Comparison of ENCODE assay signal across 2 cellular contexts in genomic region chr2:222249444-222249843, GRCh38.
A peak's percentile ranks its signal among the peaks of the same experiment; 100 is the strongest.
TF ChIP-seq lines count a peak whose summit lies in the region.

No MANE protein-coding gene starts in this region.

TF ChIP-seq in GM23338, 12 proteins besides CTCF, POLR2A, EP300 and RAD21:
- TF ChIP-seq ZNF462 (CRISPR knock-in tag; IDR thresholded peaks at IDR 0.05) (no peak), EZH2 (IDR thresholded peaks at IDR 0.05; ENCODE audit: low read depth, unreplicated experiment) (no peak)

TF ChIP-seq in K562, 482 proteins besides CTCF, POLR2A, EP300 and RAD21:
- TF ChIP-seq, protein P1, sequence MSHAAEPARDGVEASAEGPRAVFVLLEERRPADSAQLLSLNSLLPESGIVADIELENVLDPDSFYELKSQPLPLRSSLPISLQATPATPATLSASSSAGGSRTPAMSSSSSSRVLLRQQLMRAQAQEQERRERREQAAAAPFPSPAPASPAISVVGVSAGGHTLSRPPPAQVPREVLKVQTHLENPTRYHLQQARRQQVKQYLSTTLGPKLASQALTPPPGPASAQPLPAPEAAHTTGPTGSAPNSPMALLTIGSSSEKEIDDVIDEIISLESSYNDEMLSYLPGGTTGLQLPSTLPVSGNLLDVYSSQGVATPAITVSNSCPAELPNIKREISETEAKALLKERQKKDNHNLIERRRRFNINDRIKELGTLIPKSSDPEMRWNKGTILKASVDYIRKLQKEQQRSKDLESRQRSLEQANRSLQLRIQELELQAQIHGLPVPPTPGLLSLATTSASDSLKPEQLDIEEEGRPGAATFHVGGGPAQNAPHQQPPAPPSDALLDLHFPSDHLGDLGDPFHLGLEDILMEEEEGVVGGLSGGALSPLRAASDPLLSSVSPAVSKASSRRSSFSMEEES (CRISPR knock-in tag; IDR thresholded peaks at IDR 0.05): peak; percentile 58
- TF ChIP-seq, protein P2, sequence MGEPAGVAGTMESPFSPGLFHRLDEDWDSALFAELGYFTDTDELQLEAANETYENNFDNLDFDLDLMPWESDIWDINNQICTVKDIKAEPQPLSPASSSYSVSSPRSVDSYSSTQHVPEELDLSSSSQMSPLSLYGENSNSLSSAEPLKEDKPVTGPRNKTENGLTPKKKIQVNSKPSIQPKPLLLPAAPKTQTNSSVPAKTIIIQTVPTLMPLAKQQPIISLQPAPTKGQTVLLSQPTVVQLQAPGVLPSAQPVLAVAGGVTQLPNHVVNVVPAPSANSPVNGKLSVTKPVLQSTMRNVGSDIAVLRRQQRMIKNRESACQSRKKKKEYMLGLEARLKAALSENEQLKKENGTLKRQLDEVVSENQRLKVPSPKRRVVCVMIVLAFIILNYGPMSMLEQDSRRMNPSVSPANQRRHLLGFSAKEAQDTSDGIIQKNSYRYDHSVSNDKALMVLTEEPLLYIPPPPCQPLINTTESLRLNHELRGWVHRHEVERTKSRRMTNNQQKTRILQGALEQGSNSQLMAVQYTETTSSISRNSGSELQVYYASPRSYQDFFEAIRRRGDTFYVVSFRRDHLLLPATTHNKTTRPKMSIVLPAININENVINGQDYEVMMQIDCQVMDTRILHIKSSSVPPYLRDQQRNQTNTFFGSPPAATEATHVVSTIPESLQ (CRISPR knock-in tag; IDR thresholded peaks at IDR 0.05): no peak
- no peak for TF ChIP-seq TCFL5 (CRISPR knock-in tag; conservative IDR thresholded peaks at IDR 0.05)
